9 cellular contexts compared by ENCODE assay signal in genomic region chr2:15311201-15311882, GRCh38.
DNase-seq lines count a peak whose midpoint lies in the region; ATAC-seq lines count a peak whose summit lies in the region.
"Had no signal": no experiment of that assay in that cellular context is flagged by ENCODE, and none has a peak within 500 bp of the region (broad histone marks: within the 10 kb centered on the region; RNA-seq: fewer than 3 reads in every experiment).

No MANE protein-coding gene starts in this region.

- H3K9me2 ChIP-seq in Karpas-422 (replicated peaks; ENCODE audit: insufficient read depth, low read length), result no peaks in the 10 kb centered on the region

- H2AFZ ChIP-seq in Karpas-422 (ENCODE audit: low read length), result no peak overlapping the region

- H4K20me1 ChIP-seq in Karpas-422 (ENCODE audit: insufficient read depth, low read depth, low read length), result no peaks in the 10 kb centered on the region

- no peaks in the 10 kb centered on the region for H3K27me3 ChIP-seq in Karpas-422 (ENCODE audit: low read length)

- no peaks in the 10 kb centered on the region for H3K9me3 ChIP-seq in Karpas-422 (ENCODE audit: low read length)

- peaks cover 3% of the 10 kb centered on the region for H3K9me3 Mint-ChIP-seq in activated CD4-positive, alpha-beta T cell treated with anti-CD3 and anti-CD28 coated beads, Interleukin-2, amount 10 ng/mL, durations not matched to agents 7 days and 5 days
- H3K9me3 Mint-ChIP-seq in naive thymus-derived CD8-positive, alpha-beta T cell, result no peaks in the 10 kb centered on the region

- no peak for DNase-seq in activated CD4-positive, alpha-beta T cell treated with anti-CD3 and anti-CD28 coated beads, Interleukin-2, amount 10 ng/mL, durations not matched to agents 7 days and 5 days
- no peak for DNase-seq in activated CD4-positive, alpha-beta T cell treated with anti-CD3 and anti-CD28 coated beads, Interleukin-2, amount 50 U/mL, for 4 hours
- DNase-seq in Karpas-422 (no peak), Ammon's horn (ENCODE audit: low spot score) (no peak), NOMO-1 (lab: John Stamatoyannopoulos, UW; ENCODE audit: unreplicated experiment in 2 of 2) (no peak), NCI-H446 treated with DMSO at 0.1 percent for 48 hours (lab: John Stamatoyannopoulos, UW) (no peak)
- no peak for DNase-seq in naive thymus-derived CD8-positive, alpha-beta T cell
- DNase-seq: SW 1271 had no signal

- peak overlapping the region; percentile 18 for H3K4me2 ChIP-seq in Karpas-422 (ENCODE audit: low read depth, low read length, poor library complexity, severe bottlenecking)

- no peak overlapping the region for H3K9ac ChIP-seq in Karpas-422 (ENCODE audit: low read length)

- H3K4me3 ChIP-seq in Karpas-422 (ENCODE audit: low read length), result no peak overlapping the region

- no peaks in the 10 kb centered on the region for H3K36me3 ChIP-seq in Karpas-422 (ENCODE audit: insufficient read depth, low read length)

- H3K36me3 Mint-ChIP-seq in activated CD4-positive, alpha-beta T cell treated with anti-CD3 and anti-CD28 coated beads, Interleukin-2, amount 10 ng/mL, durations not matched to agents 7 days and 5 days (ENCODE audit: low read depth), result peaks cover 45% of the 10 kb centered on the region
- H3K36me3 Mint-ChIP-seq in naive thymus-derived CD8-positive, alpha-beta T cell, result peaks cover 7 to 77% (median 62%) of the 10 kb centered on the region in 3 donors

- H3K27ac Mint-ChIP-seq in activated CD4-positive, alpha-beta T cell treated with anti-CD3 and anti-CD28 coated beads, Interleukin-2, amount 10 ng/mL, durations not matched to agents 7 days and 5 days, result peak overlapping the region; percentile 88
- H3K27ac Mint-ChIP-seq in naive thymus-derived CD8-positive, alpha-beta T cell, result peak overlapping the region in 9 of 10 donors; percentile 7 to 75 (median 36)

- peaks cover 16% of the 10 kb centered on the region for H3K4me1 ChIP-seq in Karpas-422 (ENCODE audit: low read length)

- H3K27me3 Mint-ChIP-seq in activated CD4-positive, alpha-beta T cell treated with anti-CD3 and anti-CD28 coated beads, Interleukin-2, amount 10 ng/mL, durations not matched to agents 7 days and 5 days, result no peaks in the 10 kb centered on the region
- no peaks in the 10 kb centered on the region for H3K27me3 Mint-ChIP-seq in naive thymus-derived CD8-positive, alpha-beta T cell

- no peaks in the 10 kb centered on the region for H3K79me2 ChIP-seq in Karpas-422 (ENCODE audit: low read length)

- CTCF ChIA-PET in activated CD4-positive, alpha-beta T cell treated with anti-CD3 and anti-CD28 coated beads, Interleukin-2, amount 10 ng/mL, durations not matched to agents 7 days and 5 days (lab: Charles Lee), result interaction anchor here (1.2 to 1.5 kb wide), 2 partner anchors 14 to 16 kb away, joined by 3 read pairs; no protein-coding TSS in a partner anchor

- no peak overlapping the region for H3K4me3 Mint-ChIP-seq in activated CD4-positive, alpha-beta T cell treated with anti-CD3 and anti-CD28 coated beads, Interleukin-2, amount 10 ng/mL, durations not matched to agents 7 days and 5 days
- H3K4me3 Mint-ChIP-seq in naive thymus-derived CD8-positive, alpha-beta T cell, result peak overlapping the region in 2 of 10 donors; percentile 3 to 5

- peak; percentile 54 for ATAC-seq in HG02571 (IDR thresholded peaks at IDR 0.05; ENCODE audit: unreplicated experiment)
- ATAC-seq in naive thymus-derived CD8-positive, alpha-beta T cell, result no peak

- peaks cover 51% of the 10 kb centered on the region for H3K4me1 Mint-ChIP-seq in activated CD4-positive, alpha-beta T cell treated with anti-CD3 and anti-CD28 coated beads, Interleukin-2, amount 10 ng/mL, durations not matched to agents 7 days and 5 days
- peaks cover 13 to 30% (median 20%) of the 10 kb centered on the region in 4 donors for H3K4me1 Mint-ChIP-seq in naive thymus-derived CD8-positive, alpha-beta T cell

- H3K27ac ChIP-seq in Karpas-422 (ENCODE audit: low read length), result peak overlapping the region; percentile 33

- POLR2A ChIA-PET in activated CD4-positive, alpha-beta T cell treated with anti-CD3 and anti-CD28 coated beads, Interleukin-2, amount 10 ng/mL, durations not matched to agents 7 days and 5 days (lab: Charles Lee), result no interaction called here
- POLR2A ChIA-PET in naive thymus-derived CD8-positive, alpha-beta T cell (lab: Charles Lee), result no interaction called here
